In genomic region chr16:66618588-66618987, GRCh38 we compare ENCODE assay signal across 12 cellular contexts. TPM values are rescaled to one million over a fixed set of nuclear protein-coding genes. Genes with fewer than 3 reads are reported as not detected.
DNase-seq lines count a peak whose midpoint lies in the region; FAIRE-seq and TF ChIP-seq lines count a peak whose summit lies in the region.
"Had no signal": no experiment of that assay in that cellular context is flagged by ENCODE, and none has a peak within 500 bp of the region (broad histone marks: within the 10 kb centered on the region; RNA-seq: fewer than 3 reads in every experiment).

No MANE protein-coding gene starts in this region.

- no peaks in the 10 kb centered on the region for H3K9me3 Mint-ChIP-seq in osteocyte (ENCODE audit: unreplicated experiment)
- H3K9me3 Mint-ChIP-seq in glutamatergic neuron (ENCODE audit: unreplicated experiment): no peaks in the 10 kb centered on the region

- peak overlapping the region; percentile 54 for H3K27ac ChIP-seq in PC-9

- POLR2A ChIA-PET in PC-9 (lab: Charles Lee; ENCODE audit: unreplicated experiment): interaction anchor here (0.5 to 0.8 kb wide), 4 partner anchors 10 to 73 kb away, joined by 3 to 4 read pairs (median 4); no protein-coding TSS in a partner anchor

- H3K79me2 ChIP-seq in PC-9 (ENCODE audit: low read depth): no peaks in the 10 kb centered on the region

- H3K4me1 Mint-ChIP-seq in osteocyte (ENCODE audit: unreplicated experiment) (peaks cover 60% of the 10 kb centered on the region), glutamatergic neuron (ENCODE audit: low read depth, unreplicated experiment) (peaks cover 20% of the 10 kb centered on the region)

- peaks cover 31% of the 10 kb centered on the region for H3K4me1 ChIP-seq in PC-9 (replicated peaks; ENCODE audit: insufficient read depth)

- H3K4me3 Mint-ChIP-seq in osteocyte (ENCODE audit: unreplicated experiment): no peak overlapping the region
- no peak overlapping the region for H3K4me3 Mint-ChIP-seq in glutamatergic neuron (ENCODE audit: unreplicated experiment)

- H4K20me1 ChIP-seq in PC-9 (ENCODE audit: insufficient read depth): no peaks in the 10 kb centered on the region

- H3K4me3 ChIP-seq in AG09309 (ENCODE audit: control insufficient read depth, low read depth, low read length): no peak overlapping the region
- H3K4me3 ChIP-seq in PC-9: no peak overlapping the region
- no peak overlapping the region for H3K4me3 ChIP-seq in epithelial cell of proximal tubule (ENCODE audit: low read depth, low read length)
- H3K4me3 ChIP-seq: tibial nerve had no signal

- no peak for FAIRE-seq in GM12891 (lab: Jason Lieb, UNC)

- peak overlapping the region; percentile 87 for H3K27ac Mint-ChIP-seq in osteocyte (ENCODE audit: unreplicated experiment)
- no peak overlapping the region for H3K27ac Mint-ChIP-seq in glutamatergic neuron (ENCODE audit: unreplicated experiment)

- H3F3A ChIP-seq in PC-9 (ENCODE audit: insufficient read depth, low read depth): peaks cover 34% of the 10 kb centered on the region

- no peak for TF ChIP-seq POLR2A in GM12891 (IDR thresholded peaks at IDR 0.05; ENCODE audit: low read depth, low read length)

- no peaks in the 10 kb centered on the region for H3K9me2 ChIP-seq in PC-9 (ENCODE audit: insufficient read depth)

- H3K4me2 ChIP-seq in PC-9: peak overlapping the region; percentile 51

- H3K36me3 ChIP-seq in PC-9 (ENCODE audit: low read depth): 0 out of 2 replicates have a peak, but pooled peaks cover 8% of the 10 kb centered on the region

- TF ChIP-seq CTCF in AG09309 (IDR thresholded peaks at IDR 0.05; ENCODE audit: control insufficient read depth, insufficient read depth, low read depth, low read length, missing control alignments): no peak
- no peak for TF ChIP-seq CTCF in PC-9 (conservative IDR thresholded peaks at IDR 0.05)
- TF ChIP-seq CTCF in epithelial cell of proximal tubule (conservative IDR thresholded peaks at IDR 0.05; ENCODE audit: low read depth, low read length): no peak
- no peak for TF ChIP-seq CTCF in osteocyte (IDR thresholded peaks at IDR 0.05)
- TF ChIP-seq CTCF in glutamatergic neuron (IDR thresholded peaks at IDR 0.05; ENCODE audit: partially characterized antibody, unreplicated experiment): no peak

- no peaks in the 10 kb centered on the region for H3K27me3 ChIP-seq in PC-9 (ENCODE audit: insufficient read depth, low read depth)
- H3K27me3 ChIP-seq: tibial nerve had no signal

- H3K9me3 ChIP-seq in PC-9 (ENCODE audit: insufficient read depth, low read depth): no peaks in the 10 kb centered on the region
- H3K9me3 ChIP-seq: tibial nerve had no signal

- H2AFZ ChIP-seq in PC-9: no peak overlapping the region

- H3K36me3 Mint-ChIP-seq in osteocyte (ENCODE audit: unreplicated experiment) (peaks cover 8% of the 10 kb centered on the region), glutamatergic neuron (ENCODE audit: unreplicated experiment) (no peaks in the 10 kb centered on the region)

- DNase-seq in AG09309 (ENCODE audit: low read depth) (peak; percentile 90), PC-9 (peak; percentile 89 to 94), epithelial cell of proximal tubule (ENCODE audit: low read depth) (peak; percentile 96), osteocyte (ENCODE audit: extremely low spot score, unreplicated experiment) (no peak), mesenteric fat pad (ENCODE audit: low spot score) (no peak), glutamatergic neuron (no peak), GM12891 (ENCODE audit: insufficient read length, low spot score) (no peak), occipital lobe (lab: John Stamatoyannopoulos, UW) (no peak)
- DNase-seq: activated CD8-positive, alpha-beta memory T cell treated with anti-CD3 and anti-CD28 coated beads for 24 hours; DND-41; posterior cingulate gyrus had no signal

- intact Hi-C loops in PC-9 (cut with micrococcal nuclease; ENCODE audit: unreplicated experiment): loop anchor here (1.0 kb wide), 1 partner anchor 21 kb away; no protein-coding TSS in a partner anchor

- CTCF ChIA-PET in PC-9 (lab: Charles Lee): interaction anchor here (1.0 to 2.3 kb wide), 5 partner anchors 10 to 249 kb away, joined by 4 to 15 read pairs (median 7); no protein-coding TSS in a partner anchor

- no TSS peak for BruUV-seq in PC-9 (replicated peaks; lab: Mats Ljungman, UMichigan)

- H3K27me3 Mint-ChIP-seq in osteocyte (ENCODE audit: unreplicated experiment) (no peaks in the 10 kb centered on the region), glutamatergic neuron (ENCODE audit: unreplicated experiment) (peaks cover 5% of the 10 kb centered on the region)

TF ChIP-seq in GM12891, 5 proteins besides CTCF, POLR2A, EP300 and RAD21:
- TF ChIP-seq PAX5 (IDR thresholded peaks at IDR 0.05; ENCODE audit: insufficient read depth, low read length, severe bottlenecking): no peak
- TF ChIP-seq TAF1 (IDR thresholded peaks at IDR 0.05; ENCODE audit: low read depth, low read length): no peak
- TF ChIP-seq POU2F2 (IDR thresholded peaks at IDR 0.05; ENCODE audit: low read depth, low read length): no peak
- no peak for TF ChIP-seq SPI1 (IDR thresholded peaks at IDR 0.05; ENCODE audit: low read depth, low read length)
- TF ChIP-seq POLR2AphosphoS5 (IDR thresholded peaks at IDR 0.05; ENCODE audit: low read depth, low read length): no peak

RNA-seq across cellular contexts. Expression of gene CMTM3, which starts 14.1 kb away (rescaled TPM):
- total RNA-seq in PC-9 (2021) (32.0 and 33.1 TPM in 2 replicates), epithelial cell of proximal tubule (122 and 141 TPM in 2 replicates), osteocyte (96.3 and 104 TPM in 2 replicates), mesenteric fat pad (48.1 TPM), glutamatergic neuron (ENCODE audit: unreplicated experiment) (45.8 TPM), occipital lobe (8.7 TPM)
- polyA plus RNA-seq in GM12891 (2012; ENCODE audit: low read depth, missing spikeins): 18.9 TPM

RNA-seq across cellular contexts. Expression of gene CMTM2, which starts 39.3 kb away (rescaled TPM):
- total RNA-seq in PC-9 (2021) (0.65 TPM in 1 of 2 replicates, not detected in the other), epithelial cell of proximal tubule (0.29 and 1.8 TPM in 2 replicates), osteocyte (not detected in 2 replicates), mesenteric fat pad (1.00 TPM), glutamatergic neuron (ENCODE audit: unreplicated experiment) (not detected), occipital lobe (not detected)
- not detected for polyA plus RNA-seq in GM12891 (2012; ENCODE audit: low read depth, missing spikeins)
- total RNA-seq: tibial nerve had no signal

RNA-seq across cellular contexts. Expression of gene CMTM1, which starts 52.3 kb away (rescaled TPM):
- 6.1 and 9.4 TPM in 2 replicates for total RNA-seq in PC-9 (2021)
- 4.3 and 5.0 TPM in 2 replicates for total RNA-seq in epithelial cell of proximal tubule
- total RNA-seq in osteocyte: 7.8 and 8.0 TPM in 2 replicates
- 6.4 TPM for total RNA-seq in mesenteric fat pad
- total RNA-seq in glutamatergic neuron (ENCODE audit: unreplicated experiment): 5.0 TPM
- 0.42 TPM for polyA plus RNA-seq in GM12891 (2012; ENCODE audit: low read depth, missing spikeins)
- total RNA-seq in occipital lobe: 2.7 TPM

Comparison
In these comparisons a context has a peak if more than half of its experiments do, and no peak if none do; other contexts are left out.
1. DNase-seq: peak in AG09309 (single experiment), PC-9 (2 of 2) and epithelial cell of proximal tubule (single experiment); none in osteocyte (single experiment), mesenteric fat pad (single experiment), glutamatergic neuron (single experiment), GM12891 (single experiment) and occipital lobe (single experiment).